21 cellular contexts compared by ENCODE assay signal in genomic region chr14:34425095-34425851, GRCh38. TPM values are rescaled to one million over a fixed set of nuclear protein-coding genes. Genes with fewer than 3 reads are reported as not detected.
DNase-seq lines count a peak whose midpoint lies in the region; ATAC-seq and TF ChIP-seq lines count a peak whose summit lies in the region.
"Had no signal": no experiment of that assay in that cellular context is flagged by ENCODE, and none has a peak within 500 bp of the region (broad histone marks: within the 10 kb centered on the region; RNA-seq: fewer than 3 reads in every experiment).

No MANE protein-coding gene starts in this region.

- peak; percentile 50 for DNase-seq in LNCaP clone FGC (ENCODE audit: low read depth)
- peak; percentile 55 for DNase-seq in colonic mucosa
- DNase-seq in mesendoderm: peak; percentile 38
- no peak for DNase-seq in H7
- DNase-seq in NCI-H2196 treated with DMSO at 0.1 percent for 48 hours (lab: John Stamatoyannopoulos, UW; ENCODE audit: unreplicated experiment): no peak
- DNase-seq: activated CD8-positive, alpha-beta memory T cell treated with anti-CD3 and anti-CD28 coated beads for 24 hours; activated T-cell treated with anti-CD3 and anti-CD28 coated beads, Interleukin-2, amount 50 U/mL, for 1 hour; effector memory CD4-positive, alpha-beta T cell; esophagus squamous epithelium; gastrocnemius medialis; NCI-H524; NK-92 treated with Interleukin-12 subunit alpha and Interleukin-12 subunit beta, amount 100 ng/mL, for 24 hours; sigmoid colon; stimulated activated CD4-positive, alpha-beta T cell treated with anti-CD3 and anti-CD28 coated beads, Interleukin-15, amount 100 ng/mL, for 24 hours; stimulated activated naive CD8-positive, alpha-beta T cell treated with anti-CD3 and anti-CD28 coated beads, Interleukin-15, Interleukin-2, amounts not matched to agents 100 U/mL and 50 U/mL, for 24 hours; thyroid gland had no signal

- no peak for ATAC-seq in HG02763 (IDR thresholded peaks at IDR 0.05; ENCODE audit: unreplicated experiment)
- no peak for ATAC-seq in HG03469 (IDR thresholded peaks at IDR 0.05; ENCODE audit: unreplicated experiment)
- ATAC-seq: gastrocnemius medialis; stimulated activated naive CD8-positive, alpha-beta T cell treated with anti-CD3 and anti-CD28 coated beads, Interleukin-15, Interleukin-2, amounts not matched to agents 100 U/mL and 50 U/mL, for 24 hours had no signal

- no peak for TF ChIP-seq CTCF in C4-2B (conservative IDR thresholded peaks at IDR 0.05)
- TF ChIP-seq CTCF in LNCaP clone FGC (IDR thresholded peaks at IDR 0.05; ENCODE audit: control insufficient read depth, extremely low read depth, insufficient read depth): no peak
- TF ChIP-seq CTCF in colonic mucosa (IDR thresholded peaks at IDR 0.05): no peak

- H2BK15ac ChIP-seq in mesendoderm (replicated peaks; ENCODE audit: low read depth): no peak overlapping the region

- intact Hi-C loops in colonic mucosa (cut with DNase I): no loop called here

- H3K27me3 ChIP-seq in colonic mucosa (no peaks in the 10 kb centered on the region), mesendoderm (ENCODE audit: insufficient read depth, low read length, poor library complexity) (no peaks in the 10 kb centered on the region), H7 (ENCODE audit: control insufficient read depth, insufficient read depth, low read length) (no peaks in the 10 kb centered on the region)
- H3K27me3 ChIP-seq: esophagus squamous epithelium, gastrocnemius medialis, Peyer's patch, sigmoid colon, thyroid gland had no signal

- no peak overlapping the region for H3K9ac ChIP-seq in colonic mucosa (ENCODE audit: low read depth in 2 of 2, low read length in 2 of 2)
- H3K9ac ChIP-seq in mesendoderm (ENCODE audit: low read length): no peak overlapping the region

- no CpG with 5 or more reads among the region's 5 CpGs for WGBS in mesendoderm (ENCODE audit: extremely low coverage, insufficient coverage, low lambda C conversion rate)

- H3K79me2 ChIP-seq in mesendoderm (ENCODE audit: control insufficient read depth, insufficient read depth, low read length): no peaks in the 10 kb centered on the region

- H3K56ac ChIP-seq in mesendoderm (ENCODE audit: low read length): no peak overlapping the region

- H3K27ac ChIP-seq in C4-2B (peak overlapping the region; percentile 32; the same call in 1 of the 2 replicates), colonic mucosa (no peak overlapping the region), mesendoderm (ENCODE audit: low read depth, low read length) (no peak overlapping the region)
- H3K27ac ChIP-seq: gastrocnemius medialis, Peyer's patch, sigmoid colon, thyroid gland had no signal

- H3K23ac ChIP-seq in mesendoderm (ENCODE audit: low read length): no peak overlapping the region

- no peak overlapping the region for H2AK5ac ChIP-seq in mesendoderm (ENCODE audit: low read length)

- H3K4me2 ChIP-seq in mesendoderm (ENCODE audit: low read length): no peak overlapping the region

- no peak overlapping the region for H3K18ac ChIP-seq in mesendoderm (ENCODE audit: low read length)

- no peak overlapping the region for H4K5ac ChIP-seq in mesendoderm (ENCODE audit: low read length)

- H3K4me3 ChIP-seq in LNCaP clone FGC (ENCODE audit: low read depth, low read length): no peak overlapping the region
- no peak overlapping the region for H3K4me3 ChIP-seq in colonic mucosa
- H3K4me3 ChIP-seq in mesendoderm (ENCODE audit: low read length): no peak overlapping the region
- H3K4me3 ChIP-seq in H7 (ENCODE audit: insufficient read depth, low read depth, low read length): no peak overlapping the region
- H3K4me3 ChIP-seq: esophagus squamous epithelium, gastrocnemius medialis, lung, Peyer's patch, sigmoid colon, thyroid gland had no signal

- H2BK5ac ChIP-seq in mesendoderm (ENCODE audit: low read length): no peak overlapping the region

- no peak overlapping the region for H3K4ac ChIP-seq in mesendoderm (ENCODE audit: low read depth, low read length)

- no peaks in the 10 kb centered on the region for H3K9me3 ChIP-seq in colonic mucosa
- H3K9me3 ChIP-seq: thyroid gland had no signal

- no peak overlapping the region for H2BK120ac ChIP-seq in mesendoderm (ENCODE audit: low read depth, low read length)

- H3K79me1 ChIP-seq in mesendoderm (ENCODE audit: low read length): no peaks in the 10 kb centered on the region

- no peak overlapping the region for H4K8ac ChIP-seq in mesendoderm (ENCODE audit: low read depth, low read length)

- no peaks in the 10 kb centered on the region for H3K36me3 ChIP-seq in colonic mucosa
- H3K36me3 ChIP-seq in mesendoderm (ENCODE audit: control insufficient read depth, insufficient read depth, low read length): no peaks in the 10 kb centered on the region
- no peaks in the 10 kb centered on the region for H3K36me3 ChIP-seq in H7 (replicated peaks; ENCODE audit: control insufficient read depth, insufficient read depth, low read length)
- H3K36me3 ChIP-seq: esophagus squamous epithelium, gastrocnemius medialis, Peyer's patch, sigmoid colon, thyroid gland had no signal

- H3K4me1 ChIP-seq in colonic mucosa (peaks cover 4% of the 10 kb centered on the region), mesendoderm (ENCODE audit: control insufficient read depth, low read depth, low read length) (no peaks in the 10 kb centered on the region)
- H3K4me1 ChIP-seq: esophagus squamous epithelium, gastrocnemius medialis, sigmoid colon, thyroid gland had no signal

RNA-seq across cellular contexts. Expression of gene SPTSSA, which starts 36.8 kb away (rescaled TPM):
- 10 to 100 TPM; 35.3 to 60.9 TPM for total RNA-seq in colonic mucosa
- 24.9 TPM for polyA plus RNA-seq in mesendoderm (2013, experiment 1 of 2)
- polyA plus RNA-seq in mesendoderm (2013, experiment 2 of 2): 25.5 TPM
- total RNA-seq in H7 (2014; rRNA removed; shearing (Covaris generic)): 16.0 and 18.7 TPM in 2 replicates

Comparison
In these comparisons a context has a peak if more than half of its experiments do, and no peak if none do; other contexts are left out.
1. DNase-seq: peak in LNCaP clone FGC (single experiment), colonic mucosa (single experiment) and mesendoderm (single experiment); none in H7 (single experiment) and NCI-H2196 treated with DMSO at 0.1 percent for 48 hours (single experiment).